8 cellular contexts compared by ENCODE assay signal in genomic region chr10:100185364-100186252, GRCh38. TPM values are rescaled to one million over a fixed set of nuclear protein-coding genes. Genes with fewer than 3 reads are reported as not detected.
DNase-seq lines count a peak whose midpoint lies in the region; TF ChIP-seq lines count a peak whose summit lies in the region.

ERLIN1 (minus strand) TSS chr10:100186029; CDS start chr10:100185626, 403 bp downstream.

- H3K9ac ChIP-seq in Loucy (ENCODE audit: low read depth, low read length, poor library complexity, severe bottlenecking), result peak within 1 kb of the TSS; percentile 93

- H3K27me3 Mint-ChIP-seq in nephron progenitor cell (ENCODE audit: low read depth, poor library complexity), result no peaks in the 10 kb centered on the region
- no peaks in the 10 kb centered on the region for H3K27me3 Mint-ChIP-seq in stimulated activated naive CD8-positive, alpha-beta T cell treated with anti-CD3 and anti-CD28 coated beads, Interleukin-15, Interleukin-2, amounts not matched to agents 100 ng/mL and 50 ng/mL, for 24 hours

- H3K36me3 Mint-ChIP-seq in nephron progenitor cell (ENCODE audit: low read depth), result peaks cover 53% of the 10 kb centered on the region
- peaks cover 71% of the 10 kb centered on the region for H3K36me3 Mint-ChIP-seq in stimulated activated naive CD8-positive, alpha-beta T cell treated with anti-CD3 and anti-CD28 coated beads, Interleukin-15, Interleukin-2, amounts not matched to agents 100 ng/mL and 50 ng/mL, for 24 hours (ENCODE audit: low read depth)

- H3K27me3 ChIP-seq in Loucy (ENCODE audit: insufficient read depth, low read length, poor library complexity, severe bottlenecking), result no peaks in the 10 kb centered on the region

- peak within 1 kb of the TSS; percentile 87 for H3K4me3 ChIP-seq in Loucy (ENCODE audit: low read length, poor library complexity, severe bottlenecking)
- H3K4me3 ChIP-seq in fibroblast of the aortic adventitia (ENCODE audit: low read depth, low read length), result peak within 1 kb of the TSS; percentile 94

- H3K9me3 ChIP-seq in Loucy (ENCODE audit: insufficient read depth, low read depth, low read length), result no peaks in the 10 kb centered on the region

- peaks cover 7% of the 10 kb centered on the region for H3K9me3 Mint-ChIP-seq in nephron progenitor cell
- no peaks in the 10 kb centered on the region for H3K9me3 Mint-ChIP-seq in stimulated activated naive CD8-positive, alpha-beta T cell treated with anti-CD3 and anti-CD28 coated beads, Interleukin-15, Interleukin-2, amounts not matched to agents 100 ng/mL and 50 ng/mL, for 24 hours

- H3K4me3 Mint-ChIP-seq in nephron progenitor cell, result peak within 1 kb of the TSS; percentile 97
- H3K4me3 Mint-ChIP-seq in stimulated activated naive CD8-positive, alpha-beta T cell treated with anti-CD3 and anti-CD28 coated beads, Interleukin-15, Interleukin-2, amounts not matched to agents 100 ng/mL and 50 ng/mL, for 24 hours, result peak within 1 kb of the TSS; percentile 90

- peak within 1 kb of the TSS; percentile 94 for H2AFZ ChIP-seq in Loucy (ENCODE audit: low read length)

- H3K79me2 ChIP-seq in Loucy (ENCODE audit: insufficient read depth, low read length), result peaks cover 70% of the 10 kb centered on the region

- peaks cover 47% of the 10 kb centered on the region for H4K20me1 ChIP-seq in Loucy (ENCODE audit: insufficient read depth, low read length, poor library complexity, severe bottlenecking)

- H3K4me2 ChIP-seq in Loucy (ENCODE audit: low read depth, low read length, poor library complexity, severe bottlenecking), result peak within 1 kb of the TSS; percentile 97

- peaks cover 48% of the 10 kb centered on the region for H3K4me1 ChIP-seq in Loucy (ENCODE audit: insufficient read depth, low read length, poor library complexity, severe bottlenecking)

- DNase-seq in EH (ENCODE audit: low read depth) (peak; percentile 91), H4 (ENCODE audit: low spot score) (peak; percentile 82), SHP77 (lab: John Stamatoyannopoulos, UW) (peak; percentile 85 to 93), fibroblast of the aortic adventitia (ENCODE audit: low read depth) (peak; percentile 86), nephron progenitor cell (peak; percentile 99)
- DNase-seq in activated effector memory CD4-positive, alpha-beta T cell treated with Interleukin-2 at 50 U/mL for 16 hours, result peak; percentile 86

- H3K4me1 Mint-ChIP-seq in nephron progenitor cell, result peaks cover 50% of the 10 kb centered on the region
- H3K4me1 Mint-ChIP-seq in stimulated activated naive CD8-positive, alpha-beta T cell treated with anti-CD3 and anti-CD28 coated beads, Interleukin-15, Interleukin-2, amounts not matched to agents 100 ng/mL and 50 ng/mL, for 24 hours (ENCODE audit: low read depth), result peaks cover 54% of the 10 kb centered on the region

- no peaks in the 10 kb centered on the region; the same call in 1 of the 2 replicates for H3F3A ChIP-seq in Loucy (ENCODE audit: low read depth)

- peak within 1 kb of the TSS; percentile 99 for H3K27ac Mint-ChIP-seq in nephron progenitor cell
- peak within 1 kb of the TSS; percentile 89 for H3K27ac Mint-ChIP-seq in stimulated activated naive CD8-positive, alpha-beta T cell treated with anti-CD3 and anti-CD28 coated beads, Interleukin-15, Interleukin-2, amounts not matched to agents 100 ng/mL and 50 ng/mL, for 24 hours

- H3K36me3 ChIP-seq in Loucy (ENCODE audit: insufficient read depth, low read length), result peaks cover 13% of the 10 kb centered on the region; the same call in 1 of the 2 replicates

- no peaks in the 10 kb centered on the region for H3K9me2 ChIP-seq in Loucy (replicated peaks; ENCODE audit: low read depth, low read length)

- TF ChIP-seq CTCF in Loucy (conservative IDR thresholded peaks at IDR 0.05; ENCODE audit: low read length) (0 out of 2 replicates have a peak, but pooled peaks have one; percentile 7), fibroblast of the aortic adventitia (IDR thresholded peaks at IDR 0.05; ENCODE audit: insufficient read depth, low read length) (peak; percentile 7), nephron progenitor cell (IDR thresholded peaks at IDR 0.05) (no peak)

RNA-seq across cellular contexts. Expression of gene ERLIN1, which starts in this region (rescaled TPM):
- total RNA-seq in H4 (2014; rRNA removed; shearing (Covaris generic)), result 37.3 and 42.5 TPM in 2 replicates
- total RNA-seq in fibroblast of the aortic adventitia (ENCODE audit: low replicate concordance), result 49.1 and 53.6 TPM in 2 replicates

Comparison
In these comparisons a context has a peak if more than half of its experiments do, and no peak if none do; other contexts are left out.
1. Peak in every context shown above with its lines: DNase-seq and H3K4me3 ChIP-seq.